Comparison of ENCODE assay signal across 8 cellular contexts in genomic region chr9:38641142-38641541, GRCh38. TPM values are rescaled to one million over a fixed set of nuclear protein-coding genes. Genes with fewer than 3 reads are reported as not detected.
"Had no signal": no experiment of that assay in that cellular context is flagged by ENCODE, and none has a peak within 500 bp of the region (broad histone marks: within the 10 kb centered on the region; RNA-seq: fewer than 3 reads in every experiment).

No MANE protein-coding gene starts in this region.

- H3K4me3 ChIP-seq: K562 had no signal

- H3K27ac Mint-ChIP-seq: IgD-negative memory B cell had no signal

- H3K4me1 Mint-ChIP-seq: IgD-negative memory B cell had no signal

- H3K9me3 Mint-ChIP-seq: IgD-negative memory B cell had no signal

- FAIRE-seq: HepG2, HTR-8/SVneo, K562 had no signal

- H3K4me3 Mint-ChIP-seq: IgD-negative memory B cell had no signal

- DNase-seq: IMR-90, KBM-7, KG1 had no signal

- H3K36me3 Mint-ChIP-seq: IgD-negative memory B cell had no signal

RNA-seq across cellular contexts. Expression of gene ANKRD18A, which starts 20.7 kb away (rescaled TPM):
- total RNA-seq: HT1080, IMR-90 had no signal
- polyA plus RNA-seq: IgD-negative memory B cell, IMR-90, K562 had no signal
